ENCODE assay signal across 20 cellular contexts in genomic region chr3:147872568-147872967, GRCh38.
"Had no signal": no experiment of that assay in that cellular context is flagged by ENCODE, and none has a peak within 500 bp of the region (broad histone marks: within the 10 kb centered on the region; RNA-seq: fewer than 3 reads in every experiment).

No MANE protein-coding gene starts in this region.

- H3K4me1 Mint-ChIP-seq: activated naive CD8-positive, alpha-beta T cell treated with anti-CD3 and anti-CD28 coated beads, Interleukin-2, amount 10 ng/mL, durations not matched to agents 7 days and 5 days had no signal

- H3K27ac ChIP-seq: adrenal gland had no signal

- H3K27ac Mint-ChIP-seq: activated CD8-positive, alpha-beta T cell treated with anti-CD3 and anti-CD28 coated beads for 36 hours; activated naive CD8-positive, alpha-beta T cell treated with anti-CD3 and anti-CD28 coated beads, Interleukin-2, amount 10 ng/mL, durations not matched to agents 7 days and 5 days; activated T-cell treated with anti-CD3 and anti-CD28 coated beads, Interleukin-2, amount 50 U/mL, for 72 hours; activated T-helper 2 cell treated with anti-CD3 and anti-CD28 coated beads, Interferon-gamma antibody, Interleukin-2, Interleukin-4, amounts not matched to agents 10 μg/mL and 5 μg/mL and 100 μg/mL, durations not matched to agents 14 hours and 24 hours and 36 hours; T-helper 1 cell treated with Interleukin-12 subunit alpha and Interleukin-12 subunit beta and Interleukin-4 antibody, amounts not matched to agents 30 μg/mL and 1 μg/mL, for 36 hours had no signal

- DNase-seq: activated CD4-positive, alpha-beta T cell treated with anti-CD3 and anti-CD28 coated beads for 4 hours; activated CD8-positive, alpha-beta memory T cell treated with anti-CD3 and anti-CD28 coated beads, Interleukin-2, amount 50 U/mL, for 4 hours; activated CD8-positive, alpha-beta T cell treated with anti-CD3 and anti-CD28 coated beads for 36 hours; activated naive CD4-positive, alpha-beta T cell treated with anti-CD3 and anti-CD28 coated beads, Interleukin-2, amount 50 U/mL, for 16 hours; activated naive CD8-positive, alpha-beta T cell treated with anti-CD3 and anti-CD28 coated beads, Interleukin-2, amount 10 ng/mL, durations not matched to agents 7 days and 5 days; activated T-cell treated with anti-CD3 and anti-CD28 coated beads, Interleukin-2, amount 50 U/mL, for 72 hours; adrenal gland; anterior cingulate cortex; cerebellar nuclear complex; MV-4-11; NCI-H1092 treated with DMSO at 0.1 percent for 48 hours; NCI-H1417 treated with DMSO at 0.1 percent for 48 hours; NCI-H1694 treated with DMSO at 0.1 percent for 48 hours; NCI-H2081; NCI-H510A treated with DMSO at 0.1 percent for 48 hours; NCI-H69; SHP77 treated with DMSO at 0.1 percent for 48 hours had no signal

- H3K4me1 ChIP-seq: adrenal gland had no signal

- H3K36me3 ChIP-seq: adrenal gland had no signal

- H3K36me3 Mint-ChIP-seq: activated naive CD8-positive, alpha-beta T cell treated with anti-CD3 and anti-CD28 coated beads, Interleukin-2, amount 10 ng/mL, durations not matched to agents 7 days and 5 days had no signal

- H3K27me3 ChIP-seq: adrenal gland had no signal

- H3K4me3 ChIP-seq: adrenal gland had no signal

- H3K4me3 Mint-ChIP-seq: activated CD8-positive, alpha-beta T cell treated with anti-CD3 and anti-CD28 coated beads for 36 hours; activated naive CD8-positive, alpha-beta T cell treated with anti-CD3 and anti-CD28 coated beads, Interleukin-2, amount 10 ng/mL, durations not matched to agents 7 days and 5 days; activated T-cell treated with anti-CD3 and anti-CD28 coated beads, Interleukin-2, amount 50 U/mL, for 72 hours; T-helper 1 cell treated with Interleukin-12 subunit alpha and Interleukin-12 subunit beta and Interleukin-4 antibody, amounts not matched to agents 30 μg/mL and 1 μg/mL, for 36 hours had no signal

- ATAC-seq: activated CD4-positive, CD25-positive, alpha-beta regulatory T cell treated with anti-CD3 and anti-CD28 coated beads, Interleukin-2, amount 50 U/mL, for 24 hours; activated CD8-positive, alpha-beta T cell treated with anti-CD3 and anti-CD28 coated beads for 36 hours; activated T-cell treated with anti-CD3 and anti-CD28 coated beads, Interleukin-2, amount 50 U/mL, for 72 hours had no signal

- H3K9me3 ChIP-seq: adrenal gland had no signal
